Comparison of ENCODE assay signal across 8 cellular contexts in genomic region chr5:16552666-16553343, GRCh38.
DNase-seq lines count a peak whose midpoint lies in the region; ATAC-seq, FAIRE-seq and TF ChIP-seq lines count a peak whose summit lies in the region.

No MANE protein-coding gene starts in this region.

- TF ChIP-seq CTCF in GM12873 (IDR thresholded peaks at IDR 0.05; ENCODE audit: insufficient read depth, low read depth, low read length, missing control alignments) (peak; percentile 86), GM12878 (IDR thresholded peaks at IDR 0.05 in 2 of 3, conservative IDR thresholded peaks at IDR 0.05 in 1 of 3; ENCODE audit: control insufficient read depth in 2 of 3, extremely low read depth in 1 of 3, insufficient read depth in 1 of 3, low read depth in 3 of 3, low read length in 3 of 3) (peak; percentile 67 to 90 (median 81))

- no peaks in the 10 kb centered on the region for H3K4me1 ChIP-seq in GM12878 (ENCODE audit: control insufficient read depth, insufficient read depth, low read length)
- H3K4me1 ChIP-seq in effector memory CD4-positive, alpha-beta T cell (ENCODE audit: control insufficient read depth, insufficient read depth, low read length, poor library complexity, severe bottlenecking): no peaks in the 10 kb centered on the region

- H3K36me3 ChIP-seq in GM12878 (ENCODE audit: control insufficient read depth in 2 of 2, insufficient read depth in 2 of 2, low read length in 1 of 2): no peaks in the 10 kb centered on the region
- no peaks in the 10 kb centered on the region for H3K36me3 ChIP-seq in effector memory CD4-positive, alpha-beta T cell (ENCODE audit: control insufficient read depth, insufficient read depth, low read length)

- intact Hi-C loops in GM12878 (cut with micrococcal nuclease; ENCODE audit: unreplicated experiment): no loop called here

- in situ Hi-C loops in GM12878 (cut with MboI): loop anchor here (10.0 kb wide), 1 partner anchor 398 kb away; no protein-coding TSS in a partner anchor

- no peaks in the 10 kb centered on the region for H4K20me1 ChIP-seq in GM12878 (ENCODE audit: control insufficient read depth, insufficient read depth)

- no peak overlapping the region for H3K4me3 ChIP-seq in GM12878
- H3K4me3 ChIP-seq in effector memory CD4-positive, alpha-beta T cell (ENCODE audit: insufficient read depth, low read depth, low read length, poor library complexity, severe bottlenecking): no peak overlapping the region

- H3K9ac ChIP-seq in GM12878 (ENCODE audit: control insufficient read depth, insufficient read depth, low read length): no peak overlapping the region

- H3K27me3 ChIP-seq in GM12878 (replicated peaks in 1 of 2; ENCODE audit: control insufficient read depth in 2 of 2, insufficient read depth in 2 of 2, low read length in 1 of 2): no peaks in the 10 kb centered on the region
- no peaks in the 10 kb centered on the region for H3K27me3 ChIP-seq in effector memory CD4-positive, alpha-beta T cell (replicated peaks; ENCODE audit: control insufficient read depth, insufficient read depth, low read length, poor library complexity, severe bottlenecking)

- peak; percentile 92 for FAIRE-seq in H54 (lab: Jason Lieb, UNC)
- FAIRE-seq in GM12878 (lab: Jason Lieb, UNC): peak; percentile 41

- peak; percentile 45 to 88 (median 75) for ATAC-seq in T-cell (replicated peaks in 1 of 4)
- peak; percentile 89 for ATAC-seq in GM12878

- RAD21 ChIA-PET in GM12878 (lab: Charles Lee; ENCODE audit: unreplicated experiment): no interaction called here

- H3K9me3 Mint-ChIP-seq in T-cell: no peaks in the 10 kb centered on the region

- no peak overlapping the region for H3K27ac ChIP-seq in GM12878 (ENCODE audit: control insufficient read depth, insufficient read depth)
- H3K27ac ChIP-seq in effector memory CD4-positive, alpha-beta T cell (ENCODE audit: insufficient read depth, low read length, poor library complexity, severe bottlenecking): no peak overlapping the region

- no peak for TF ChIP-seq POLR2A in H54 (IDR thresholded peaks at IDR 0.05; ENCODE audit: low read depth, low read length)
- TF ChIP-seq POLR2A in GM12878 (IDR thresholded peaks at IDR 0.05; ENCODE audit: low read depth, low read length): no peak

- POLR2A ChIA-PET in T-cell (lab: Charles Lee): no interaction called here
- POLR2A ChIA-PET in GM12878 (lab: Charles Lee): no interaction called here

- DNase-seq in H54 (ENCODE audit: insufficient read length, low spot score) (peak; percentile 49), Kasumi-1 (lab: John Stamatoyannopoulos, UW) (peak; percentile 72 to 81), T-cell (peak in 33 of 34 experiments; percentile 2 to 64 (median 39)), GM12878 (ENCODE audit: low read depth, low spot score) (no peak), iPS-NIHi11 (ENCODE audit: low spot score) (peak; percentile 74)
- DNase-seq in stimulated activated CD4-positive, alpha-beta T cell treated with anti-CD3 and anti-CD28 coated beads, Interleukin-1b, Interleukin-23, amount 100 ng/mL, for 24 hours (ENCODE audit: low read depth in 4 of 4, low spot score in 1 of 4): peak; percentile 5 to 46 (median 34)
- no peak for DNase-seq in effector memory CD4-positive, alpha-beta T cell

- H2AFZ ChIP-seq in GM12878 (ENCODE audit: control insufficient read depth, low read depth, low read length): no peak overlapping the region

- TF ChIP-seq RAD21 in GM12878 (IDR thresholded peaks at IDR 0.05; ENCODE audit: insufficient read depth, low read depth, low read length): peak; percentile 51

- SMC1A ChIA-PET in GM12878 (lab: Charles Lee; ENCODE audit: uncharacterized antibody, unreplicated experiment): interaction anchor here (1.0 to 1.4 kb wide), 3 partner anchors 25 to 63 kb away, joined by 3 to 4 read pairs (median 3); no protein-coding TSS in a partner anchor

- no peak overlapping the region for H3K4me3 Mint-ChIP-seq in T-cell

- TF ChIP-seq EP300 in GM12878 (IDR thresholded peaks at IDR 0.05; ENCODE audit: borderline replicate concordance in 1 of 2, control insufficient read depth in 1 of 2, low read depth in 2 of 2, low read length in 2 of 2): no peak

- BruUV-seq in GM12878 (replicated peaks; lab: Mats Ljungman, UMichigan): no TSS peak

- no peaks in the 10 kb centered on the region for H3K9me3 ChIP-seq in GM12878 (replicated peaks; ENCODE audit: control insufficient read depth, insufficient read depth, low read length)
- no peaks in the 10 kb centered on the region for H3K9me3 ChIP-seq in effector memory CD4-positive, alpha-beta T cell (ENCODE audit: control insufficient read depth, low read length)

- no peaks in the 10 kb centered on the region for H3K79me2 ChIP-seq in GM12878 (ENCODE audit: control insufficient read depth, insufficient read depth, low read length)

- H3K27me3 Mint-ChIP-seq in T-cell: no peaks in the 10 kb centered on the region

- H3K4me2 ChIP-seq in GM12878 (ENCODE audit: control insufficient read depth, insufficient read depth): no peak overlapping the region

- CTCF ChIA-PET in T-cell (lab: Charles Lee): interaction anchor here in 1 of 2 donors (1.0 kb wide), 1 partner anchor 23 kb away, joined by 3 read pairs; no protein-coding TSS in a partner anchor
- CTCF ChIA-PET in GM12878 (lab: Yijun Ruan, JAX): interaction anchor here (0.6 to 4.9 kb wide), 15 partner anchors 10 to 847 kb away, joined by 3 to 55 read pairs (median 4); no protein-coding TSS in a partner anchor

- H3K4me1 Mint-ChIP-seq in T-cell: peaks cover 41 to 65% (median 59%) of the 10 kb centered on the region in 3 donors

- H3K27ac Mint-ChIP-seq in T-cell: no peak overlapping the region

- peaks cover 18% of the 10 kb centered on the region for H3K36me3 Mint-ChIP-seq in T-cell

- 26% methylated on average over 7 of the region's 7 CpGs for WGBS in GM12878 (ENCODE audit: insufficient coverage, insufficient replicate concordance, low lambda C conversion rate, missing lambda C conversion rate)

TF ChIP-seq in GM12878, 131 proteins besides CTCF, POLR2A, EP300 and RAD21:
- no peak for TF ChIP-seq TCF12 (IDR thresholded peaks at IDR 0.05; ENCODE audit: low read depth, low read length)
- no peak for TF ChIP-seq ZNF274 (IDR thresholded peaks at IDR 0.05; ENCODE audit: insufficient read depth, insufficient read length)
- TF ChIP-seq, protein P1, sequence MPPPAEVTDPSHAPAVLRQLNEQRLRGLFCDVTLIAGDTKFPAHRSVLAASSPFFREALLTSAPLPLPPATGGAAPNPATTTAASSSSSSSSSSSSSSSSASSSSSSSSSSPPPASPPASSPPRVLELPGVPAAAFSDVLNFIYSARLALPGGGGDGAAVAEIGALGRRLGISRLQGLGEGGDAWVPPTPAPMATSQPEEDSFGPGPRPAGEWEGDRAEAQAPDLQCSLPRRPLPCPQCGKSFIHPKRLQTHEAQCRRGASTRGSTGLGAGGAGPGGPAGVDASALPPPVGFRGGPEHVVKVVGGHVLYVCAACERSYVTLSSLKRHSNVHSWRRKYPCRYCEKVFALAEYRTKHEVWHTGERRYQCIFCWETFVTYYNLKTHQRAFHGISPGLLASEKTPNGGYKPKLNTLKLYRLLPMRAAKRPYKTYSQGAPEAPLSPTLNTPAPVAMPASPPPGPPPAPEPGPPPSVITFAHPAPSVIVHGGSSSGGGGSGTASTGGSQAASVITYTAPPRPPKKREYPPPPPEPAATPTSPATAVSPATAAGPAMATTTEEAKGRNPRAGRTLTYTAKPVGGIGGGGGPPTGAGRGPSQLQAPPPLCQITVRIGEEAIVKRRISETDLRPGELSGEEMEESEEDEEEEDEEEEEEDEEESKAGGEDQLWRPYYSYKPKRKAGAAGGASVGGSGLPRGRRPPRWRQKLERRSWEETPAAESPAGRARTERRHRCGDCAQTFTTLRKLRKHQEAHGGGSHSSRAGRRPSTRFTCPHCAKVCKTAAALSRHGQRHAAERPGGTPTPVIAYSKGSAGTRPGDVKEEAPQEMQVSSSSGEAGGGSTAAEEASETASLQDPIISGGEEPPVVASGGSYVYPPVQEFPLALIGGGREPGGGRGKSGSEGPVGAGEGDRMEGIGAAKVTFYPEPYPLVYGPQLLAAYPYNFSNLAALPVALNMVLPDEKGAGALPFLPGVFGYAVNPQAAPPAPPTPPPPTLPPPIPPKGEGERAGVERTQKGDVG (CRISPR knock-in tag; IDR thresholded peaks at IDR 0.05): no peak
- no peak for TF ChIP-seq SUZ12 (IDR thresholded peaks at IDR 0.05; ENCODE audit: unreplicated experiment)
- peak; percentile 3 for TF ChIP-seq SIX5 (IDR thresholded peaks at IDR 0.05; ENCODE audit: low read depth, low read length, severe bottlenecking)
- no peak for TF ChIP-seq BACH1 (IDR thresholded peaks at IDR 0.05; ENCODE audit: borderline replicate concordance)
- no peak for TF ChIP-seq KAT2A (conservative IDR thresholded peaks at IDR 0.05; ENCODE audit: control insufficient read depth, low read depth, low read length)
- TF ChIP-seq TBL1XR1 (IDR thresholded peaks at IDR 0.05; ENCODE audit: low read depth, low read length): no peak
- no peak for TF ChIP-seq NKRF (conservative IDR thresholded peaks at IDR 0.05)
- TF ChIP-seq NR2C2 (IDR thresholded peaks at IDR 0.05; ENCODE audit: borderline replicate concordance, control insufficient read depth, insufficient read length, low read depth): no peak
- TF ChIP-seq SMC3 (IDR thresholded peaks at IDR 0.05; ENCODE audit: borderline replicate concordance, low read length): peak; percentile 41; the same call in 1 of the 2 replicates

Comparison
In these comparisons a context has a peak if more than half of its experiments do, and no peak if none do; other contexts are left out.
1. DNase-seq: peak in H54 (single experiment), Kasumi-1 (2 of 2), T-cell (33 of 34), iPS-NIHi11 (single experiment) and stimulated activated CD4-positive, alpha-beta T cell treated with anti-CD3 and anti-CD28 coated beads, Interleukin-1b, Interleukin-23, amount 100 ng/mL, for 24 hours (4 of 4); none in GM12878 (single experiment) and effector memory CD4-positive, alpha-beta T cell (0 of 3).